9 cellular contexts compared by ENCODE assay signal in genomic region chr5:173238312-173239232, GRCh38. TPM values are rescaled to one million over a fixed set of nuclear protein-coding genes. Genes with fewer than 3 reads are reported as not detected.
DNase-seq lines count a peak whose midpoint lies in the region; ATAC-seq and TF ChIP-seq lines count a peak whose summit lies in the region.
"Had no signal": no experiment of that assay in that cellular context is flagged by ENCODE, and none has a peak within 500 bp of the region (broad histone marks: within the 10 kb centered on the region; RNA-seq: fewer than 3 reads in every experiment).

No MANE protein-coding gene starts in this region.

- peak overlapping the region in 2 of 3 donors; percentile 20 to 53 for H3K4me3 ChIP-seq in breast epithelium
- peak overlapping the region; percentile 55 for H3K4me3 ChIP-seq in thoracic aorta

- CTCF ChIA-PET in MCF 10A (lab: Yijun Ruan, JAX) = interaction anchor here (1.0 to 1.1 kb wide), 2 partner anchors 20 to 94 kb away, joined by 4 read pairs; partner anchors contain the start of gene BNIP1
- CTCF ChIA-PET in activated B cell treated with CpG ODN at 0.5 μM for 24 hours (lab: Charles Lee) = no interaction called here

- H3K36me3 ChIP-seq in breast epithelium = no peaks in the 10 kb centered on the region
- H3K36me3 ChIP-seq in thoracic aorta = no peaks in the 10 kb centered on the region

- H3K4me3 Mint-ChIP-seq in MCF 10A (ENCODE audit: unreplicated experiment) = no peak overlapping the region
- peak overlapping the region; percentile 28 for H3K4me3 Mint-ChIP-seq in activated B cell treated with CpG ODN at 0.5 μM for 24 hours

- DNase-seq in breast epithelium (ENCODE audit: low spot score in 2 of 2) = no peak
- DNase-seq in MCF 10A (ENCODE audit: unreplicated experiment) = no peak
- DNase-seq in activated B cell treated with CpG ODN at 0.5 μM for 24 hours = no peak
- no peak for DNase-seq in left lobe of liver (ENCODE audit: low spot score)
- DNase-seq in thoracic aorta (ENCODE audit: low spot score) = no peak
- DNase-seq in stimulated activated CD4-positive, alpha-beta T cell treated with anti-CD3 and anti-CD28 coated beads, Interleukin-2, amount 100 ng/mL, for 24 hours = no peak
- DNase-seq: nucleus accumbens had no signal

- ATAC-seq in activated B cell treated with CpG ODN at 0.5 μM for 24 hours (ENCODE audit: low read depth) = no peak
- ATAC-seq in left lobe of liver = peak; percentile 34
- ATAC-seq in thoracic aorta (ENCODE audit: insufficient number of reproducible peaks, low FRiP score, low read depth) = no peak
- ATAC-seq in HG02840 (IDR thresholded peaks at IDR 0.05; ENCODE audit: low FRiP score, unreplicated experiment) = no peak
- no peak for ATAC-seq in GM21526 (IDR thresholded peaks at IDR 0.05; ENCODE audit: low FRiP score, unreplicated experiment)

- H3K9me3 Mint-ChIP-seq in MCF 10A (ENCODE audit: unreplicated experiment) (no peaks in the 10 kb centered on the region), activated B cell treated with CpG ODN at 0.5 μM for 24 hours (no peaks in the 10 kb centered on the region)

- no TSS peak for BruUV-seq in MCF 10A (replicated peaks; lab: Mats Ljungman, UMichigan)

- H3K4me1 Mint-ChIP-seq in MCF 10A (ENCODE audit: insufficient read depth, unreplicated experiment) (peaks cover 8% of the 10 kb centered on the region), activated B cell treated with CpG ODN at 0.5 μM for 24 hours (peaks cover 32% of the 10 kb centered on the region)

- peaks cover 30% of the 10 kb centered on the region for H3K27me3 Mint-ChIP-seq in MCF 10A (ENCODE audit: insufficient read depth, unreplicated experiment)
- H3K27me3 Mint-ChIP-seq in activated B cell treated with CpG ODN at 0.5 μM for 24 hours = peaks cover 80% of the 10 kb centered on the region

- TF ChIP-seq POLR2A in breast epithelium (IDR thresholded peaks at IDR 0.05) = no peak

- H3K27me3 ChIP-seq in breast epithelium (peaks cover 11 to 99% of the 10 kb centered on the region in 2 donors), thoracic aorta (replicated peaks; ENCODE audit: insufficient read depth) (peaks cover 58% of the 10 kb centered on the region)

- intact Hi-C loops in breast epithelium (cut with DNase I; ENCODE audit: low total_unique reads) (no loop called here), MCF 10A (cut with micrococcal nuclease) (no loop called here), activated B cell treated with CpG ODN at 0.5 μM for 24 hours (cut with micrococcal nuclease) (loop anchor here (5.0 kb wide), 1 partner anchor 1926 kb away; no protein-coding TSS in a partner anchor)

- no peak overlapping the region for H3K27ac Mint-ChIP-seq in MCF 10A (ENCODE audit: low read depth, unreplicated experiment)
- H3K27ac Mint-ChIP-seq in activated B cell treated with CpG ODN at 0.5 μM for 24 hours = no peak overlapping the region

- TF ChIP-seq CTCF in breast epithelium (IDR thresholded peaks at IDR 0.05) (no peak), MCF 10A (IDR thresholded peaks at IDR 0.05; ENCODE audit: unreplicated experiment) (no peak), activated B cell treated with CpG ODN at 0.5 μM for 24 hours (IDR thresholded peaks at IDR 0.05) (no peak), thoracic aorta (IDR thresholded peaks at IDR 0.05) (no peak)

- H3K36me3 Mint-ChIP-seq in MCF 10A (ENCODE audit: insufficient read depth, unreplicated experiment) = no peaks in the 10 kb centered on the region
- no peaks in the 10 kb centered on the region for H3K36me3 Mint-ChIP-seq in activated B cell treated with CpG ODN at 0.5 μM for 24 hours (ENCODE audit: low read depth)

- no peaks in the 10 kb centered on the region for H3K9me3 ChIP-seq in breast epithelium
- no peaks in the 10 kb centered on the region for H3K9me3 ChIP-seq in thoracic aorta

- H3K4me1 ChIP-seq in breast epithelium (peaks cover 4 to 8% of the 10 kb centered on the region in 2 donors), thoracic aorta (ENCODE audit: control insufficient read depth in 1 of 2, low read depth in 2 of 2) (peaks cover 19 to 22% of the 10 kb centered on the region in 2 donors)

- H3K27ac ChIP-seq in breast epithelium (no peak overlapping the region), thoracic aorta (no peak overlapping the region)

- POLR2A ChIA-PET in MCF 10A (lab: Yijun Ruan, JAX) = interaction anchor here (1.6 kb wide), 1 partner anchor 36 kb away, joined by 6 read pairs; no protein-coding TSS in a partner anchor
- POLR2A ChIA-PET in activated B cell treated with CpG ODN at 0.5 μM for 24 hours (lab: Charles Lee) = no interaction called here

RNA-seq across cellular contexts. Expression of gene NKX2-5, which starts 3.6 kb away (rescaled TPM):
- under 1 TPM in 1 of 3 donors, not detected in 2; 0.16 TPM for total RNA-seq in breast epithelium
- 3.9 and 5.5 TPM in 2 replicates for total RNA-seq in MCF 10A (2022)
- not detected in 2 replicates for total RNA-seq in activated B cell treated with CpG ODN at 0.5 μM for 24 hours
- total RNA-seq in left lobe of liver = not detected
- not detected for total RNA-seq in thoracic aorta
